Comparison of ENCODE assay signal across 1 cellular context in the genomic region with DNA sequence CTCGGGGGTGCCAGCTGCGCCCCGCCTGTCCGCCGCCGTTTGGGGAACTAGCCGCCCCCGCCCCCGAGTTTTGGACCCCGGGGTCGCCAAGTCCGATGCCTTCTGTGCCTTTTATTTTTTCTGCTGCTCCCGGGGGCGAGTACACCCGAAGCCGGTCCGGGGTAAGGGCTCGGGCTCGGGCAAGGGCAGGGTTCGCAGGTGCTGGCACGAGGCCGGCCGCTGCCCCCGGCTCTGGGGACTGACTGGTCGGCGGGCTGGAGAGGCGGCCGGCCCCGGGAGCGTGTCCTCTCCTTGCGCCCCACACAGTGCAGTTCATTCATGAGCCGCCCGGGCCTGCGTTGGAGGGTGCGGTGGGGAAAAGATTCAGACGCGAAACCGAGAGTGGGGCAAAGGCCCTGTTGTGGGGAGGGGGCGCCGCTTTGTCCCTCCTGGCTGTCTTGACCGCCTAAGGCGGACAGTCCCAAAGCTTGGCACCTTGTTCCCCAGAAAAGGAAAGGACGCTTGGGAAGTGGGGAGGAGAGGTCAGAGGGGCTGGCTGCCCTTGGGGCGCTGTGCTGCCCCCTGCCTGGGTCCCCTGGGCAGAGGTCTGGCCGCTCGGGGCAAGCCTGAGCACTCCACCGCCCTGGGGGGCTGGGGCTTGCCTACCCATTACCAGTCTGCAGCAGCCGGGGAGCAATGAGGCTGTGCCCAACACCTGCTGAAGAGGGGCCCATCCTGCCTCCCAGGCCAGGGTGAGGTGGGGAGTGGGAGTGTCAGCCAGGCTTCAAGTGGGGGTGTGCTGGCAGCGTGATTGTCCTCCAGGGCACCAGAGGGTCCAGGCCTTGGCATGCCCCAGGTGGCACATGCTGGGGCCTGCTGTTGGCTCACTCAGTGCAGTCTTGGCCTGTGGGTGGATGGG.
TF ChIP-seq lines count a peak whose summit lies in the region.

No MANE protein-coding gene starts in this region.

TF ChIP-seq in HepG2, 621 proteins besides CTCF, POLR2A, EP300 and RAD21 (continued from another document and continues in another):
- TF ChIP-seq, protein P1, sequence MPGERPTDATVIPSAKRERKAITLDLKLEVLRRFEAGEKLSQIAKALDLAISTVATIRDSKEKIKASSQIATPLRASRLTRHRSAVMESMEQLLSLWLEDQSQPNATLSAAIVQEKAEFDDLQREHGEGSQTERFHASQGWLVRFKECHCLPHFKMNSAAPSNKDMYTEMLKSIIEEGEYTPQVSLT (CRISPR knock-in tag; IDR thresholded peaks at IDR 0.05; ENCODE audit: borderline replicate concordance, low read depth) = no peak
- 0 out of 2 replicates have a peak, but pooled peaks have one; percentile 27 for TF ChIP-seq TBP (CRISPR knock-in tag; IDR thresholded peaks at IDR 0.05)
- 0 out of 2 replicates have a peak, but pooled peaks have one; percentile 45 for TF ChIP-seq ZNF138 (CRISPR knock-in tag; IDR thresholded peaks at IDR 0.05; ENCODE audit: low read depth)
- no peak for TF ChIP-seq SNAPC2 (CRISPR knock-in tag; IDR thresholded peaks at IDR 0.05)
- TF ChIP-seq, protein P2, sequence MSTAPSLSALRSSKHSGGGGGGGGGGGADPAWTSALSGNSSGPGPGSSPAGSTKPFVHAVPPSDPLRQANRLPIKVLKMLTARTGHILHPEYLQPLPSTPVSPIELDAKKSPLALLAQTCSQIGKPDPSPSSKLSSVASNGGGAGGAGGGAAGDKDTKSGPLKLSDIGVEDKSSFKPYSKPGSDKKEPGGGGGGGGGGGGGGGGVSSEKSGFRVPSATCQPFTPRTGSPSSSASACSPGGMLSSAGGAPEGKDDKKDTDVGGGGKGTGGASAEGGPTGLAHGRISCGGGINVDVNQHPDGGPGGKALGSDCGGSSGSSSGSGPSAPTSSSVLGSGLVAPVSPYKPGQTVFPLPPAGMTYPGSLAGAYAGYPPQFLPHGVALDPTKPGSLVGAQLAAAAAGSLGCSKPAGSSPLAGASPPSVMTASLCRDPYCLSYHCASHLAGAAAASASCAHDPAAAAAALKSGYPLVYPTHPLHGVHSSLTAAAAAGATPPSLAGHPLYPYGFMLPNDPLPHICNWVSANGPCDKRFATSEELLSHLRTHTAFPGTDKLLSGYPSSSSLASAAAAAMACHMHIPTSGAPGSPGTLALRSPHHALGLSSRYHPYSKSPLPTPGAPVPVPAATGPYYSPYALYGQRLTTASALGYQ (CRISPR knock-in tag; IDR thresholded peaks at IDR 0.05) = 0 out of 2 replicates have a peak, but pooled peaks have one; percentile 43
- no peak for TF ChIP-seq ZNF530 (CRISPR knock-in tag; IDR thresholded peaks at IDR 0.05; ENCODE audit: low read depth)
- TF ChIP-seq, protein P3, sequence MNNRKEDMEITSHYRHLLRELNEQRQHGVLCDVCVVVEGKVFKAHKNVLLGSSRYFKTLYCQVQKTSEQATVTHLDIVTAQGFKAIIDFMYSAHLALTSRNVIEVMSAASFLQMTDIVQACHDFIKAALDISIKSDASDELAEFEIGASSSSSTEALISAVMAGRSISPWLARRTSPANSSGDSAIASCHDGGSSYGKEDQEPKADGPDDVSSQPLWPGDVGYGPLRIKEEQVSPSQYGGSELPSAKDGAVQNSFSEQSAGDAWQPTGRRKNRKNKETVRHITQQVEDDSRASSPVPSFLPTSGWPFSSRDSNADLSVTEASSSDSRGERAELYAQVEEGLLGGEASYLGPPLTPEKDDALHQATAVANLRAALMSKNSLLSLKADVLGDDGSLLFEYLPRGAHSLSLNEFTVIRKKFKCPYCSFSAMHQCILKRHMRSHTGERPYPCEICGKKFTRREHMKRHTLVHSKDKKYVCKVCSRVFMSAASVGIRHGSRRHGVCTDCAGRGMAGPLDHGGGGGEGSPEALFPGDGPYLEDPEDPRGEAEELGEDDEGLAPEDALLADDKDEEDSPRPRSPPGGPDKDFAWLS (CRISPR knock-in tag; IDR thresholded peaks at IDR 0.05; ENCODE audit: borderline replicate concordance) = no peak
- peak; percentile 87 for TF ChIP-seq ZSCAN30 (CRISPR knock-in tag; IDR thresholded peaks at IDR 0.05)
- TF ChIP-seq, protein P4, sequence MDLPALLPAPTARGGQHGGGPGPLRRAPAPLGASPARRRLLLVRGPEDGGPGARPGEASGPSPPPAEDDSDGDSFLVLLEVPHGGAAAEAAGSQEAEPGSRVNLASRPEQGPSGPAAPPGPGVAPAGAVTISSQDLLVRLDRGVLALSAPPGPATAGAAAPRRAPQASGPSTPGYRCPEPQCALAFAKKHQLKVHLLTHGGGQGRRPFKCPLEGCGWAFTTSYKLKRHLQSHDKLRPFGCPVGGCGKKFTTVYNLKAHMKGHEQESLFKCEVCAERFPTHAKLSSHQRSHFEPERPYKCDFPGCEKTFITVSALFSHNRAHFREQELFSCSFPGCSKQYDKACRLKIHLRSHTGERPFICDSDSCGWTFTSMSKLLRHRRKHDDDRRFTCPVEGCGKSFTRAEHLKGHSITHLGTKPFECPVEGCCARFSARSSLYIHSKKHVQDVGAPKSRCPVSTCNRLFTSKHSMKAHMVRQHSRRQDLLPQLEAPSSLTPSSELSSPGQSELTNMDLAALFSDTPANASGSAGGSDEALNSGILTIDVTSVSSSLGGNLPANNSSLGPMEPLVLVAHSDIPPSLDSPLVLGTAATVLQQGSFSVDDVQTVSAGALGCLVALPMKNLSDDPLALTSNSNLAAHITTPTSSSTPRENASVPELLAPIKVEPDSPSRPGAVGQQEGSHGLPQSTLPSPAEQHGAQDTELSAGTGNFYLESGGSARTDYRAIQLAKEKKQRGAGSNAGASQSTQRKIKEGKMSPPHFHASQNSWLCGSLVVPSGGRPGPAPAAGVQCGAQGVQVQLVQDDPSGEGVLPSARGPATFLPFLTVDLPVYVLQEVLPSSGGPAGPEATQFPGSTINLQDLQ (CRISPR knock-in tag; IDR thresholded peaks at IDR 0.05) = 0 out of 2 replicates have a peak, but pooled peaks have one; percentile 26
- TF ChIP-seq, protein P5, sequence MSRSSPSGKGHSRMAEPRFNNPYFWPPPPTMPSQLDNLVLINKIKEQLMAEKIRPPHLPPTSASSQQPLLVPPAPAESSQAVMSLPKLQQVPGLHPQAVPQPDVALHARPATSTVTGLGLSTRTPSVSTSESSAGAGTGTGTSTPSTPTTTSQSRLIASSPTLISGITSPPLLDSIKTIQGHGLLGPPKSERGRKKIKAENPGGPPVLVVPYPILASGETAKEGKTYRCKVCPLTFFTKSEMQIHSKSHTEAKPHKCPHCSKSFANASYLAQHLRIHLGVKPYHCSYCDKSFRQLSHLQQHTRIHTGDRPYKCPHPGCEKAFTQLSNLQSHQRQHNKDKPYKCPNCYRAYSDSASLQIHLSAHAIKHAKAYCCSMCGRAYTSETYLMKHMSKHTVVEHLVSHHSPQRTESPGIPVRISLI (CRISPR knock-in tag; IDR thresholded peaks at IDR 0.05; ENCODE audit: borderline replicate concordance) = no peak
- no peak for TF ChIP-seq JDP2 (CRISPR knock-in tag; IDR thresholded peaks at IDR 0.05; ENCODE audit: borderline replicate concordance)
- TF ChIP-seq MYC (CRISPR knock-in tag; IDR thresholded peaks at IDR 0.05; ENCODE audit: borderline replicate concordance) = peak; percentile 63; the same call in 1 of the 2 replicates
- TF ChIP-seq, protein P6, sequence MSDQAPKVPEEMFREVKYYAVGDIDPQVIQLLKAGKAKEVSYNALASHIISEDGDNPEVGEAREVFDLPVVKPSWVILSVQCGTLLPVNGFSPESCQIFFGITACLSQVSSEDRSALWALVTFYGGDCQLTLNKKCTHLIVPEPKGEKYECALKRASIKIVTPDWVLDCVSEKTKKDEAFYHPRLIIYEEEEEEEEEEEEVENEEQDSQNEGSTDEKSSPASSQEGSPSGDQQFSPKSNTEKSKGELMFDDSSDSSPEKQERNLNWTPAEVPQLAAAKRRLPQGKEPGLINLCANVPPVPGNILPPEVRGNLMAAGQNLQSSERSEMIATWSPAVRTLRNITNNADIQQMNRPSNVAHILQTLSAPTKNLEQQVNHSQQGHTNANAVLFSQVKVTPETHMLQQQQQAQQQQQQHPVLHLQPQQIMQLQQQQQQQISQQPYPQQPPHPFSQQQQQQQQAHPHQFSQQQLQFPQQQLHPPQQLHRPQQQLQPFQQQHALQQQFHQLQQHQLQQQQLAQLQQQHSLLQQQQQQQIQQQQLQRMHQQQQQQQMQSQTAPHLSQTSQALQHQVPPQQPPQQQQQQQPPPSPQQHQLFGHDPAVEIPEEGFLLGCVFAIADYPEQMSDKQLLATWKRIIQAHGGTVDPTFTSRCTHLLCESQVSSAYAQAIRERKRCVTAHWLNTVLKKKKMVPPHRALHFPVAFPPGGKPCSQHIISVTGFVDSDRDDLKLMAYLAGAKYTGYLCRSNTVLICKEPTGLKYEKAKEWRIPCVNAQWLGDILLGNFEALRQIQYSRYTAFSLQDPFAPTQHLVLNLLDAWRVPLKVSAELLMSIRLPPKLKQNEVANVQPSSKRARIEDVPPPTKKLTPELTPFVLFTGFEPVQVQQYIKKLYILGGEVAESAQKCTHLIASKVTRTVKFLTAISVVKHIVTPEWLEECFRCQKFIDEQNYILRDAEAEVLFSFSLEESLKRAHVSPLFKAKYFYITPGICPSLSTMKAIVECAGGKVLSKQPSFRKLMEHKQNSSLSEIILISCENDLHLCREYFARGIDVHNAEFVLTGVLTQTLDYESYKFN (CRISPR knock-in tag; conservative IDR thresholded peaks at IDR 0.05) = no peak
- TF ChIP-seq, protein P7, sequence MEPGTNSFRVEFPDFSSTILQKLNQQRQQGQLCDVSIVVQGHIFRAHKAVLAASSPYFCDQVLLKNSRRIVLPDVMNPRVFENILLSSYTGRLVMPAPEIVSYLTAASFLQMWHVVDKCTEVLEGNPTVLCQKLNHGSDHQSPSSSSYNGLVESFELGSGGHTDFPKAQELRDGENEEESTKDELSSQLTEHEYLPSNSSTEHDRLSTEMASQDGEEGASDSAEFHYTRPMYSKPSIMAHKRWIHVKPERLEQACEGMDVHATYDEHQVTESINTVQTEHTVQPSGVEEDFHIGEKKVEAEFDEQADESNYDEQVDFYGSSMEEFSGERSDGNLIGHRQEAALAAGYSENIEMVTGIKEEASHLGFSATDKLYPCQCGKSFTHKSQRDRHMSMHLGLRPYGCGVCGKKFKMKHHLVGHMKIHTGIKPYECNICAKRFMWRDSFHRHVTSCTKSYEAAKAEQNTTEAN (CRISPR knock-in tag; conservative IDR thresholded peaks at IDR 0.05) = no peak
- TF ChIP-seq, protein P8, sequence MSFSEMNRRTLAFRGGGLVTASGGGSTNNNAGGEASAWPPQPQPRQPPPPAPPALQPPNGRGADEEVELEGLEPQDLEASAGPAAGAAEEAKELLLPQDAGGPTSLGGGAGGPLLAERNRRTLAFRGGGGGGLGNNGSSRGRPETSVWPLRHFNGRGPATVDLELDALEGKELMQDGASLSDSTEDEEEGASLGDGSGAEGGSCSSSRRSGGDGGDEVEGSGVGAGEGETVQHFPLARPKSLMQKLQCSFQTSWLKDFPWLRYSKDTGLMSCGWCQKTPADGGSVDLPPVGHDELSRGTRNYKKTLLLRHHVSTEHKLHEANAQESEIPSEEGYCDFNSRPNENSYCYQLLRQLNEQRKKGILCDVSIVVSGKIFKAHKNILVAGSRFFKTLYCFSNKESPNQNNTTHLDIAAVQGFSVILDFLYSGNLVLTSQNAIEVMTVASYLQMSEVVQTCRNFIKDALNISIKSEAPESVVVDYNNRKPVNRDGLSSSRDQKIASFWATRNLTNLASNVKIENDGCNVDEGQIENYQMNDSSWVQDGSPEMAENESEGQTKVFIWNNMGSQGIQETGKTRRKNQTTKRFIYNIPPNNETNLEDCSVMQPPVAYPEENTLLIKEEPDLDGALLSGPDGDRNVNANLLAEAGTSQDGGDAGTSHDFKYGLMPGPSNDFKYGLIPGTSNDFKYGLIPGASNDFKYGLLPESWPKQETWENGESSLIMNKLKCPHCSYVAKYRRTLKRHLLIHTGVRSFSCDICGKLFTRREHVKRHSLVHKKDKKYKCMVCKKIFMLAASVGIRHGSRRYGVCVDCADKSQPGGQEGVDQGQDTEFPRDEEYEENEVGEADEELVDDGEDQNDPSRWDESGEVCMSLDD (CRISPR knock-in tag; IDR thresholded peaks at IDR 0.05; ENCODE audit: borderline replicate concordance) = peak; percentile 80; the same call in 1 of the 2 replicates
- TF ChIP-seq, protein P9, sequence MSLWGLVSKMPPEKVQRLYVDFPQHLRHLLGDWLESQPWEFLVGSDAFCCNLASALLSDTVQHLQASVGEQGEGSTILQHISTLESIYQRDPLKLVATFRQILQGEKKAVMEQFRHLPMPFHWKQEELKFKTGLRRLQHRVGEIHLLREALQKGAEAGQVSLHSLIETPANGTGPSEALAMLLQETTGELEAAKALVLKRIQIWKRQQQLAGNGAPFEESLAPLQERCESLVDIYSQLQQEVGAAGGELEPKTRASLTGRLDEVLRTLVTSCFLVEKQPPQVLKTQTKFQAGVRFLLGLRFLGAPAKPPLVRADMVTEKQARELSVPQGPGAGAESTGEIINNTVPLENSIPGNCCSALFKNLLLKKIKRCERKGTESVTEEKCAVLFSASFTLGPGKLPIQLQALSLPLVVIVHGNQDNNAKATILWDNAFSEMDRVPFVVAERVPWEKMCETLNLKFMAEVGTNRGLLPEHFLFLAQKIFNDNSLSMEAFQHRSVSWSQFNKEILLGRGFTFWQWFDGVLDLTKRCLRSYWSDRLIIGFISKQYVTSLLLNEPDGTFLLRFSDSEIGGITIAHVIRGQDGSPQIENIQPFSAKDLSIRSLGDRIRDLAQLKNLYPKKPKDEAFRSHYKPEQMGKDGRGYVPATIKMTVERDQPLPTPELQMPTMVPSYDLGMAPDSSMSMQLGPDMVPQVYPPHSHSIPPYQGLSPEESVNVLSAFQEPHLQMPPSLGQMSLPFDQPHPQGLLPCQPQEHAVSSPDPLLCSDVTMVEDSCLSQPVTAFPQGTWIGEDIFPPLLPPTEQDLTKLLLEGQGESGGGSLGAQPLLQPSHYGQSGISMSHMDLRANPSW (CRISPR knock-in tag; IDR thresholded peaks at IDR 0.05; ENCODE audit: borderline replicate concordance) = no peak
- peak; percentile 25; the same call in 1 of the 2 replicates for TF ChIP-seq ZNF782 (CRISPR knock-in tag; IDR thresholded peaks at IDR 0.05; ENCODE audit: borderline replicate concordance)
- no peak for TF ChIP-seq KDM6A (CRISPR knock-in tag; IDR thresholded peaks at IDR 0.05; ENCODE audit: low read depth)
